1 cellular context compared by ENCODE assay signal in genomic region chr7:10977113-10977512, GRCh38.
TF ChIP-seq lines count a peak whose summit lies in the region.

No MANE protein-coding gene starts in this region.

TF ChIP-seq in GM23338, 12 proteins besides CTCF, POLR2A, EP300 and RAD21 (continued from another document):
- TF ChIP-seq, protein P1, sequence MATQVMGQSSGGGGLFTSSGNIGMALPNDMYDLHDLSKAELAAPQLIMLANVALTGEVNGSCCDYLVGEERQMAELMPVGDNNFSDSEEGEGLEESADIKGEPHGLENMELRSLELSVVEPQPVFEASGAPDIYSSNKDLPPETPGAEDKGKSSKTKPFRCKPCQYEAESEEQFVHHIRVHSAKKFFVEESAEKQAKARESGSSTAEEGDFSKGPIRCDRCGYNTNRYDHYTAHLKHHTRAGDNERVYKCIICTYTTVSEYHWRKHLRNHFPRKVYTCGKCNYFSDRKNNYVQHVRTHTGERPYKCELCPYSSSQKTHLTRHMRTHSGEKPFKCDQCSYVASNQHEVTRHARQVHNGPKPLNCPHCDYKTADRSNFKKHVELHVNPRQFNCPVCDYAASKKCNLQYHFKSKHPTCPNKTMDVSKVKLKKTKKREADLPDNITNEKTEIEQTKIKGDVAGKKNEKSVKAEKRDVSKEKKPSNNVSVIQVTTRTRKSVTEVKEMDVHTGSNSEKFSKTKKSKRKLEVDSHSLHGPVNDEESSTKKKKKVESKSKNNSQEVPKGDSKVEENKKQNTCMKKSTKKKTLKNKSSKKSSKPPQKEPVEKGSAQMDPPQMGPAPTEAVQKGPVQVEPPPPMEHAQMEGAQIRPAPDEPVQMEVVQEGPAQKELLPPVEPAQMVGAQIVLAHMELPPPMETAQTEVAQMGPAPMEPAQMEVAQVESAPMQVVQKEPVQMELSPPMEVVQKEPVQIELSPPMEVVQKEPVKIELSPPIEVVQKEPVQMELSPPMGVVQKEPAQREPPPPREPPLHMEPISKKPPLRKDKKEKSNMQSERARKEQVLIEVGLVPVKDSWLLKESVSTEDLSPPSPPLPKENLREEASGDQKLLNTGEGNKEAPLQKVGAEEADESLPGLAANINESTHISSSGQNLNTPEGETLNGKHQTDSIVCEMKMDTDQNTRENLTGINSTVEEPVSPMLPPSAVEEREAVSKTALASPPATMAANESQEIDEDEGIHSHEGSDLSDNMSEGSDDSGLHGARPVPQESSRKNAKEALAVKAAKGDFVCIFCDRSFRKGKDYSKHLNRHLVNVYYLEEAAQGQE (IDR thresholded peaks at IDR 0.05; ENCODE audit: unreplicated experiment): no peak
- no peak for TF ChIP-seq ZNF331 (CRISPR knock-in tag; IDR thresholded peaks at IDR 0.05; ENCODE audit: low read depth)
- no peak for TF ChIP-seq NANOG (IDR thresholded peaks at IDR 0.05; ENCODE audit: borderline replicate concordance)
- TF ChIP-seq ZNF462 (CRISPR knock-in tag; IDR thresholded peaks at IDR 0.05): no peak
- no peak for TF ChIP-seq EZH2 (IDR thresholded peaks at IDR 0.05; ENCODE audit: low read depth, unreplicated experiment)
- TF ChIP-seq ZNF114 (CRISPR knock-in tag; IDR thresholded peaks at IDR 0.05): no peak
